In the genomic region with DNA sequence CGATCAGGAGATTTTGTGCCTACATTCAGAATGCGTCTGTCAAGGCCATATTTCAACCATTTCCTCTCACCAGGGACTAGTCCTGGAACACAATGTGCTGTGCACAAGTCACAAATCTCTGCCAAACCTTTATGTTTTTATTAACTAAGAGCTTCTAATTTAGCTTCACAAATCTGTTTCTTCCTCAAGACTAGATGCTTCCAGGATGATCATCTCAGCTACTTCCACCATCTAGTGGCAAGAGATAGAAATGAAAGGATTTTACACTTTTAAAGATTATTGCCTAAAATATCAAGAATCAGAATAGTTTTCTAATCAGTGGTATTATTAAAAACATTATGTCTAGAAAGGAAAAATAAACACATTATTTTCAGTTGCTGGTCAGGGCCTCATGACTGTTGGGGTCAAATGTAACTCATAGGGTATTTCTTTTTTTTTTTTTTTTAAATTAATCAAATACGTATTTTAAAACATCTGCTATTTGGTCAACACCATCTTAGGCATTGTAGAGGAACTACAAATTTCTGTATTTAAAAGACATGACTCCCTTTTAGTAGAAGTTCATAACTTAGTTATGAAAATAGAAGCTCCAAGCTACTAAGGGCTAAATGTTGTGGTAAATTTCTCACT, we compare ENCODE assay signal across 8 cellular contexts.
A peak's percentile ranks its signal among the peaks of the same experiment; 100 is the strongest.
DNase-seq lines count a peak whose midpoint lies in the region; ATAC-seq and TF ChIP-seq lines count a peak whose summit lies in the region.

No MANE protein-coding gene starts in this region.

- H3K4me1 ChIP-seq in cardiac muscle cell (ENCODE audit: low read depth) (no peaks in the 10 kb centered on the region), right atrium auricular region (no peaks in the 10 kb centered on the region), gastroesophageal sphincter (peaks cover 6 to 39% (median 6%) of the 10 kb centered on the region in 3 donors), upper lobe of right lung (no peaks in the 10 kb centered on the region)

- ATAC-seq in gastroesophageal sphincter = no peak
- no peak for ATAC-seq in upper lobe of right lung
- ATAC-seq in HG02571 (IDR thresholded peaks at IDR 0.05; ENCODE audit: unreplicated experiment) = no peak
- no peak for ATAC-seq in HG03025 (IDR thresholded peaks at IDR 0.05; ENCODE audit: low FRiP score, unreplicated experiment)

- H3K27ac ChIP-seq in cardiac muscle cell (no peak overlapping the region), right atrium auricular region (no peak overlapping the region), RWPE1 (no peak overlapping the region), gastroesophageal sphincter (peak overlapping the region in 2 of 4 donors; percentile 47 to 59), upper lobe of right lung (no peak overlapping the region), WERI-Rb-1 (no peak overlapping the region)

- 56 to 65% methylated on average over 3 of the region's 3 CpGs for WGBS in gastroesophageal sphincter (ENCODE audit: low coverage in 1 of 2), 2 donors

- H3K36me3 ChIP-seq in cardiac muscle cell = no peaks in the 10 kb centered on the region
- H3K36me3 ChIP-seq in right atrium auricular region = no peaks in the 10 kb centered on the region
- H3K36me3 ChIP-seq in gastroesophageal sphincter = no peaks in the 10 kb centered on the region
- H3K36me3 ChIP-seq in upper lobe of right lung = no peaks in the 10 kb centered on the region
- H3K36me3 ChIP-seq in WERI-Rb-1 = no peaks in the 10 kb centered on the region

- peaks cover 3% of the 10 kb centered on the region for H3K27me3 ChIP-seq in cardiac muscle cell
- H3K27me3 ChIP-seq in right atrium auricular region = no peaks in the 10 kb centered on the region
- H3K27me3 ChIP-seq in gastroesophageal sphincter = no peaks in the 10 kb centered on the region
- H3K27me3 ChIP-seq in upper lobe of right lung = no peaks in the 10 kb centered on the region
- H3K27me3 ChIP-seq in WERI-Rb-1 (ENCODE audit: insufficient read depth, low read depth, severe bottlenecking) = no peaks in the 10 kb centered on the region

- no peak for TF ChIP-seq EP300 in gastroesophageal sphincter (IDR thresholded peaks at IDR 0.05)

- no peak overlapping the region for H3K4me3 ChIP-seq in cardiac muscle cell
- no peak overlapping the region for H3K4me3 ChIP-seq in right atrium auricular region
- no peak overlapping the region for H3K4me3 ChIP-seq in gastroesophageal sphincter
- no peak overlapping the region for H3K4me3 ChIP-seq in upper lobe of right lung
- H3K4me3 ChIP-seq in WERI-Rb-1 (ENCODE audit: low read depth, low read length) = no peak overlapping the region

- intact Hi-C loops in upper lobe of right lung (cut with DNase I) = no loop called here

- POLR2A ChIA-PET in RWPE1 (lab: Yijun Ruan, JAX; ENCODE audit: low non-redundant PET) = no interaction called here

- no peak for TF ChIP-seq POLR2A in gastroesophageal sphincter (IDR thresholded peaks at IDR 0.05)

- TF ChIP-seq CTCF in cardiac muscle cell (IDR thresholded peaks at IDR 0.05; ENCODE audit: low read depth, low read length) (peak; percentile 59), right atrium auricular region (IDR thresholded peaks at IDR 0.05) (peak in 1 of 2 donors; percentile 64), RWPE1 (conservative IDR thresholded peaks at IDR 0.05; ENCODE audit: low read depth) (peak; percentile 20; the same call in 1 of the 2 replicates), gastroesophageal sphincter (IDR thresholded peaks at IDR 0.05) (peak; percentile 38 to 68 (median 54)), upper lobe of right lung (IDR thresholded peaks at IDR 0.05) (peak; percentile 36), WERI-Rb-1 (IDR thresholded peaks at IDR 0.05; ENCODE audit: low read depth, low read length) (no peak)

- DNase-seq in cardiac muscle cell (ENCODE audit: low read depth in 1 of 2, low spot score in 1 of 2) = peak in 1 of 2 donors; percentile 55
- DNase-seq in right atrium auricular region (ENCODE audit: low spot score) = no peak
- DNase-seq in RWPE1 (ENCODE audit: low spot score) = peak; percentile 9
- no peak for DNase-seq in upper lobe of right lung
- no peak for DNase-seq in WERI-Rb-1

- no peaks in the 10 kb centered on the region for H3K9me3 ChIP-seq in cardiac muscle cell (ENCODE audit: low read depth)
- no peaks in the 10 kb centered on the region for H3K9me3 ChIP-seq in right atrium auricular region
- H3K9me3 ChIP-seq in gastroesophageal sphincter = no peaks in the 10 kb centered on the region
- H3K9me3 ChIP-seq in upper lobe of right lung = no peaks in the 10 kb centered on the region
- H3K9me3 ChIP-seq in WERI-Rb-1 (ENCODE audit: severe bottlenecking) = no peaks in the 10 kb centered on the region

- CTCF ChIA-PET in RWPE1 (lab: Yijun Ruan, JAX) = interaction anchor here (0.6 to 2.0 kb wide), 6 partner anchors 129 to 688 kb away, joined by 3 to 7 read pairs (median 6); no protein-coding TSS in a partner anchor
